Comparison of ENCODE assay signal across 1 cellular context in genomic region chr2:183124222-183124956, GRCh38.
TF ChIP-seq lines count a peak whose summit lies in the region.

Gene NUP35 (plus strand): TSS chr2:183124443. CDS start chr2:183124458, 15 bp downstream.

TF ChIP-seq in HepG2, 621 proteins besides CTCF, POLR2A, EP300 and RAD21 (continued from another document and continues in another):
- TF ChIP-seq, protein P1, sequence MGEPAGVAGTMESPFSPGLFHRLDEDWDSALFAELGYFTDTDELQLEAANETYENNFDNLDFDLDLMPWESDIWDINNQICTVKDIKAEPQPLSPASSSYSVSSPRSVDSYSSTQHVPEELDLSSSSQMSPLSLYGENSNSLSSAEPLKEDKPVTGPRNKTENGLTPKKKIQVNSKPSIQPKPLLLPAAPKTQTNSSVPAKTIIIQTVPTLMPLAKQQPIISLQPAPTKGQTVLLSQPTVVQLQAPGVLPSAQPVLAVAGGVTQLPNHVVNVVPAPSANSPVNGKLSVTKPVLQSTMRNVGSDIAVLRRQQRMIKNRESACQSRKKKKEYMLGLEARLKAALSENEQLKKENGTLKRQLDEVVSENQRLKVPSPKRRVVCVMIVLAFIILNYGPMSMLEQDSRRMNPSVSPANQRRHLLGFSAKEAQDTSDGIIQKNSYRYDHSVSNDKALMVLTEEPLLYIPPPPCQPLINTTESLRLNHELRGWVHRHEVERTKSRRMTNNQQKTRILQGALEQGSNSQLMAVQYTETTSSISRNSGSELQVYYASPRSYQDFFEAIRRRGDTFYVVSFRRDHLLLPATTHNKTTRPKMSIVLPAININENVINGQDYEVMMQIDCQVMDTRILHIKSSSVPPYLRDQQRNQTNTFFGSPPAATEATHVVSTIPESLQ (CRISPR knock-in tag; conservative IDR thresholded peaks at IDR 0.05) = no peak
- TF ChIP-seq ZNF687 (CRISPR knock-in tag; IDR thresholded peaks at IDR 0.05) (peak; percentile 95), NPAS2 (CRISPR knock-in tag; IDR thresholded peaks at IDR 0.05; ENCODE audit: borderline replicate concordance) (no peak), ADNP (CRISPR knock-in tag; IDR thresholded peaks at IDR 0.05) (no peak), ZFP82 (CRISPR knock-in tag; IDR thresholded peaks at IDR 0.05; ENCODE audit: borderline replicate concordance) (peak; percentile 95), HMG20A (CRISPR knock-in tag; IDR thresholded peaks at IDR 0.05; ENCODE audit: borderline replicate concordance) (peak; percentile 3; the same call in 1 of the 2 replicates), ZNF709 (CRISPR knock-in tag; IDR thresholded peaks at IDR 0.05) (peak; percentile 86; the same call in 1 of the 2 replicates), ZNF703 (CRISPR knock-in tag; IDR thresholded peaks at IDR 0.05; ENCODE audit: borderline replicate concordance) (peak; percentile 59; the same call in 1 of the 2 replicates), ZNF780A (CRISPR knock-in tag; IDR thresholded peaks at IDR 0.05) (no peak), ZNF747 (CRISPR knock-in tag; IDR thresholded peaks at IDR 0.05; ENCODE audit: borderline replicate concordance) (peak; percentile 85), ZNF317 (CRISPR knock-in tag; IDR thresholded peaks at IDR 0.05) (peak; percentile 62; the same call in 1 of the 2 replicates), KDM4B (CRISPR knock-in tag; IDR thresholded peaks at IDR 0.05) (0 out of 2 replicates have a peak, but pooled peaks have one; percentile 10), ZNF557 (CRISPR knock-in tag; IDR thresholded peaks at IDR 0.05) (no peak; the same call in 1 of the 2 replicates), ZBTB44 (CRISPR knock-in tag; IDR thresholded peaks at IDR 0.05) (peak; percentile 78; the same call in 1 of the 2 replicates), ZZZ3 (CRISPR knock-in tag; IDR thresholded peaks at IDR 0.05; ENCODE audit: borderline replicate concordance) (no peak), MAFF (IDR thresholded peaks at IDR 0.05; ENCODE audit: low read depth, low read length) (no peak), ZNF234 (CRISPR knock-in tag; conservative IDR thresholded peaks at IDR 0.05) (no peak), RBM39 (IDR thresholded peaks at IDR 0.05; ENCODE audit: low read depth, low read length, poor library complexity, severe bottlenecking) (peak; percentile 53), FOXK2 (IDR thresholded peaks at IDR 0.05) (0 out of 2 replicates have a peak, but pooled peaks have one; percentile 9), FOXK1 (CRISPR knock-in tag; IDR thresholded peaks at IDR 0.05; ENCODE audit: borderline replicate concordance, low read depth) (peak; percentile 80), KLF16 (CRISPR knock-in tag; IDR thresholded peaks at IDR 0.05) (peak; percentile 78 to 94; a peak in 3 of 4 replicates), ZBTB26 (CRISPR knock-in tag; IDR thresholded peaks at IDR 0.05; ENCODE audit: borderline replicate concordance) (peak; percentile 35; the same call in 1 of the 2 replicates)
- TF ChIP-seq, protein P2, sequence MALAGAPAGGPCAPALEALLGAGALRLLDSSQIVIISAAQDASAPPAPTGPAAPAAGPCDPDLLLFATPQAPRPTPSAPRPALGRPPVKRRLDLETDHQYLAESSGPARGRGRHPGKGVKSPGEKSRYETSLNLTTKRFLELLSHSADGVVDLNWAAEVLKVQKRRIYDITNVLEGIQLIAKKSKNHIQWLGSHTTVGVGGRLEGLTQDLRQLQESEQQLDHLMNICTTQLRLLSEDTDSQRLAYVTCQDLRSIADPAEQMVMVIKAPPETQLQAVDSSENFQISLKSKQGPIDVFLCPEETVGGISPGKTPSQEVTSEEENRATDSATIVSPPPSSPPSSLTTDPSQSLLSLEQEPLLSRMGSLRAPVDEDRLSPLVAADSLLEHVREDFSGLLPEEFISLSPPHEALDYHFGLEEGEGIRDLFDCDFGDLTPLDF (CRISPR knock-in tag; IDR thresholded peaks at IDR 0.05) = peak; percentile 61
- TF ChIP-seq, protein P3, sequence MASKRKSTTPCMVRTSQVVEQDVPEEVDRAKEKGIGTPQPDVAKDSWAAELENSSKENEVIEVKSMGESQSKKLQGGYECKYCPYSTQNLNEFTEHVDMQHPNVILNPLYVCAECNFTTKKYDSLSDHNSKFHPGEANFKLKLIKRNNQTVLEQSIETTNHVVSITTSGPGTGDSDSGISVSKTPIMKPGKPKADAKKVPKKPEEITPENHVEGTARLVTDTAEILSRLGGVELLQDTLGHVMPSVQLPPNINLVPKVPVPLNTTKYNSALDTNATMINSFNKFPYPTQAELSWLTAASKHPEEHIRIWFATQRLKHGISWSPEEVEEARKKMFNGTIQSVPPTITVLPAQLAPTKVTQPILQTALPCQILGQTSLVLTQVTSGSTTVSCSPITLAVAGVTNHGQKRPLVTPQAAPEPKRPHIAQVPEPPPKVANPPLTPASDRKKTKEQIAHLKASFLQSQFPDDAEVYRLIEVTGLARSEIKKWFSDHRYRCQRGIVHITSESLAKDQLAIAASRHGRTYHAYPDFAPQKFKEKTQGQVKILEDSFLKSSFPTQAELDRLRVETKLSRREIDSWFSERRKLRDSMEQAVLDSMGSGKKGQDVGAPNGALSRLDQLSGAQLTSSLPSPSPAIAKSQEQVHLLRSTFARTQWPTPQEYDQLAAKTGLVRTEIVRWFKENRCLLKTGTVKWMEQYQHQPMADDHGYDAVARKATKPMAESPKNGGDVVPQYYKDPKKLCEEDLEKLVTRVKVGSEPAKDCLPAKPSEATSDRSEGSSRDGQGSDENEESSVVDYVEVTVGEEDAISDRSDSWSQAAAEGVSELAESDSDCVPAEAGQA (IDR thresholded peaks at IDR 0.05; ENCODE audit: low read depth) = peak; percentile 98
- TF ChIP-seq, protein P3 (CRISPR knock-in tag; IDR thresholded peaks at IDR 0.05; ENCODE audit: borderline replicate concordance) = peak; percentile 68
- TF ChIP-seq, protein P4, sequence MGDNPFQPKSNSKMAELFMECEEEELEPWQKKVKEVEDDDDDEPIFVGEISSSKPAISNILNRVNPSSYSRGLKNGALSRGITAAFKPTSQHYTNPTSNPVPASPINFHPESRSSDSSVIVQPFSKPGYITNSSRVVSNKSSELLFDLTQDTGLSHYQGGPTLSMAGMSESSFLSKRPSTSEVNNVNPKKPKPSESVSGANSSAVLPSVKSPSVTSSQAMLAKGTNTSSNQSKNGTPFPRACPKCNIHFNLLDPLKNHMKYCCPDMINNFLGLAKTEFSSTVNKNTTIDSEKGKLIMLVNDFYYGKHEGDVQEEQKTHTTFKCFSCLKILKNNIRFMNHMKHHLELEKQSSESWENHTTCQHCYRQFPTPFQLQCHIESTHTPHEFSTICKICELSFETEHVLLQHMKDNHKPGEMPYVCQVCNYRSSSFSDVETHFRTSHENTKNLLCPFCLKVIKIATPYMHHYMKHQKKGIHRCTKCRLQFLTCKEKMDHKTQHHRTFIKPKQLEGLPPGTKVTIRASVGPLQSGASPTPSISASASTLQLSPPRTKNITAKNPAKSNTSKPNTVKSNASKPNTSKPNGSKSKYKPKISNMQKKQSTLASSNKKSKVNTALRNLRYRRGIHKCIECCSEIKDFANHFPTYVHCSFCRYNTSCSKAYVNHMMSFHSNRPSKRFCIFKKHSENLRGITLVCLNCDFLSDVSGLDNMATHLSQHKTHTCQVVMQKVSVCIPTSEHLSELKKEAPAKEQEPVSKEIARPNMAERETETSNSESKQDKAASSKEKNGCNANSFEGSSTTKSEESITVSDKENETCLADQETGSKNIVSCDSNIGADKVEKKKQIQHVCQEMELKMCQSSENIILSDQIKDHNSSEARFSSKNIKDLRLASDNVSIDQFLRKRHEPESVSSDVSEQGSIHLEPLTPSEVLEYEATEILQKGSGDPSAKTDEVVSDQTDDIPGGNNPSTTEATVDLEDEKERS (CRISPR knock-in tag; IDR thresholded peaks at IDR 0.05) = peak; percentile 24; the same call in 1 of the 2 replicates
- TF ChIP-seq, protein P5, sequence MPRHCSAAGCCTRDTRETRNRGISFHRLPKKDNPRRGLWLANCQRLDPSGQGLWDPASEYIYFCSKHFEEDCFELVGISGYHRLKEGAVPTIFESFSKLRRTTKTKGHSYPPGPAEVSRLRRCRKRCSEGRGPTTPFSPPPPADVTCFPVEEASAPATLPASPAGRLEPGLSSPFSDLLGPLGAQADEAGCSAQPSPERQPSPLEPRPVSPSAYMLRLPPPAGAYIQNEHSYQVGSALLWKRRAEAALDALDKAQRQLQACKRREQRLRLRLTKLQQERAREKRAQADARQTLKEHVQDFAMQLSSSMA (CRISPR knock-in tag; IDR thresholded peaks at IDR 0.05) = peak; percentile 41; the same call in 1 of the 2 replicates
- TF ChIP-seq, protein P6, sequence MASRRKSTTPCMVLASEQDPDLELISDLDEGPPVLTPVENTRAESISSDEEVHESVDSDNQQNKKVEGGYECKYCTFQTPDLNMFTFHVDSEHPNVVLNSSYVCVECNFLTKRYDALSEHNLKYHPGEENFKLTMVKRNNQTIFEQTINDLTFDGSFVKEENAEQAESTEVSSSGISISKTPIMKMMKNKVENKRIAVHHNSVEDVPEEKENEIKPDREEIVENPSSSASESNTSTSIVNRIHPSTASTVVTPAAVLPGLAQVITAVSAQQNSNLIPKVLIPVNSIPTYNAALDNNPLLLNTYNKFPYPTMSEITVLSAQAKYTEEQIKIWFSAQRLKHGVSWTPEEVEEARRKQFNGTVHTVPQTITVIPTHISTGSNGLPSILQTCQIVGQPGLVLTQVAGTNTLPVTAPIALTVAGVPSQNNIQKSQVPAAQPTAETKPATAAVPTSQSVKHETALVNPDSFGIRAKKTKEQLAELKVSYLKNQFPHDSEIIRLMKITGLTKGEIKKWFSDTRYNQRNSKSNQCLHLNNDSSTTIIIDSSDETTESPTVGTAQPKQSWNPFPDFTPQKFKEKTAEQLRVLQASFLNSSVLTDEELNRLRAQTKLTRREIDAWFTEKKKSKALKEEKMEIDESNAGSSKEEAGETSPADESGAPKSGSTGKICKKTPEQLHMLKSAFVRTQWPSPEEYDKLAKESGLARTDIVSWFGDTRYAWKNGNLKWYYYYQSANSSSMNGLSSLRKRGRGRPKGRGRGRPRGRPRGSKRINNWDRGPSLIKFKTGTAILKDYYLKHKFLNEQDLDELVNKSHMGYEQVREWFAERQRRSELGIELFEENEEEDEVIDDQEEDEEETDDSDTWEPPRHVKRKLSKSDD (CRISPR knock-in tag; IDR thresholded peaks at IDR 0.05; ENCODE audit: low read depth) = peak; percentile 86
